Comparison of ENCODE assay signal across 8 cellular contexts in genomic region chr11:75240381-75241035, GRCh38. TPM values are rescaled to one million over a fixed set of nuclear protein-coding genes. Genes with fewer than 3 reads are reported as not detected.
DNase-seq lines count a peak whose midpoint lies in the region; ATAC-seq and FAIRE-seq lines count a peak whose summit lies in the region.

Gene TPBGL, plus strand, starts transcription at chr11:75240774. Its CDS starts 276 bp downstream, at chr11:75241050.

- H3K4me1 ChIP-seq in iPS-15b (ENCODE audit: control insufficient read depth, insufficient read depth, low read length) (peaks cover 3% of the 10 kb centered on the region), small intestine (ENCODE audit: control insufficient read depth in 2 of 2, insufficient read depth in 1 of 2, low read depth in 1 of 2, low read length in 1 of 2) (no peaks in the 10 kb centered on the region)

- intact Hi-C loops in activated T-helper 1 cell treated with anti-CD3 and anti-CD28 coated beads, Interleukin-12 subunit alpha, Interleukin-12 subunit beta, Interleukin-2, Interleukin-4 antibody, amounts not matched to agents 30 ng/mL and 10 ng/mL and 1 ng/mL, durations not matched to agents 14 hours and 24 hours and 36 hours (cut with micrococcal nuclease) = loop anchor here (1.0 to 10.0 kb wide), 7 partner anchors 26 to 1202 kb away; partner anchors contain the start of genes PGM2L1, POLD3, SPCS2 and XRRA1

- H3K4me1 Mint-ChIP-seq in activated T-helper 1 cell treated with anti-CD3 and anti-CD28 coated beads, Interleukin-12 subunit alpha, Interleukin-12 subunit beta, Interleukin-2, Interleukin-4 antibody, amounts not matched to agents 30 ng/mL and 10 ng/mL and 1 ng/mL, durations not matched to agents 14 hours and 24 hours and 36 hours (ENCODE audit: low read depth) = peaks cover 6% of the 10 kb centered on the region

- peaks cover 51% of the 10 kb centered on the region for H3K27me3 Mint-ChIP-seq in activated T-helper 1 cell treated with anti-CD3 and anti-CD28 coated beads, Interleukin-12 subunit alpha, Interleukin-12 subunit beta, Interleukin-2, Interleukin-4 antibody, amounts not matched to agents 30 ng/mL and 10 ng/mL and 1 ng/mL, durations not matched to agents 14 hours and 24 hours and 36 hours (ENCODE audit: insufficient read depth)

- WGBS in small intestine, 3 donors = 0 to 2% (median 2%) methylated on average over 44 to 56 of the region's 56 CpGs

- H3K9me3 Mint-ChIP-seq in activated T-helper 1 cell treated with anti-CD3 and anti-CD28 coated beads, Interleukin-12 subunit alpha, Interleukin-12 subunit beta, Interleukin-2, Interleukin-4 antibody, amounts not matched to agents 30 ng/mL and 10 ng/mL and 1 ng/mL, durations not matched to agents 14 hours and 24 hours and 36 hours = no peaks in the 10 kb centered on the region

- peak within 1 kb of the TSS; percentile 82 for H3K4me3 Mint-ChIP-seq in activated T-helper 1 cell treated with anti-CD3 and anti-CD28 coated beads, Interleukin-12 subunit alpha, Interleukin-12 subunit beta, Interleukin-2, Interleukin-4 antibody, amounts not matched to agents 30 ng/mL and 10 ng/mL and 1 ng/mL, durations not matched to agents 14 hours and 24 hours and 36 hours

- no peaks in the 10 kb centered on the region for H3K9me3 ChIP-seq in iPS-15b (ENCODE audit: control insufficient read depth, insufficient read depth, low read length)
- H3K9me3 ChIP-seq in small intestine (ENCODE audit: control insufficient read depth, low read depth) = no peaks in the 10 kb centered on the region

- ATAC-seq in GM19324 (IDR thresholded peaks at IDR 0.05; ENCODE audit: low FRiP score, unreplicated experiment) = no peak
- ATAC-seq in HG03469 (IDR thresholded peaks at IDR 0.05; ENCODE audit: unreplicated experiment) = no peak

- no peaks in the 10 kb centered on the region for H3K36me3 Mint-ChIP-seq in activated T-helper 1 cell treated with anti-CD3 and anti-CD28 coated beads, Interleukin-12 subunit alpha, Interleukin-12 subunit beta, Interleukin-2, Interleukin-4 antibody, amounts not matched to agents 30 ng/mL and 10 ng/mL and 1 ng/mL, durations not matched to agents 14 hours and 24 hours and 36 hours (ENCODE audit: low read depth)

- H3K4me3 ChIP-seq in iPS-15b (ENCODE audit: low read depth, low read length) = peak within 1 kb of the TSS; percentile 53
- peak within 1 kb of the TSS; percentile 24 to 48 for H3K4me3 ChIP-seq in small intestine (ENCODE audit: low read depth in 1 of 2, low read length in 2 of 2)

- H3K27ac ChIP-seq in small intestine (ENCODE audit: low read depth in 1 of 2, low read length in 1 of 2) = no peak within 1 kb of the TSS

- H3K36me3 ChIP-seq in iPS-15b (ENCODE audit: control insufficient read depth, insufficient read depth, low read length) (no peaks in the 10 kb centered on the region), small intestine (ENCODE audit: control insufficient read depth in 2 of 2, insufficient read depth in 2 of 2, low read length in 2 of 2) (no peaks in the 10 kb centered on the region)

- no peak for FAIRE-seq in small intestine (lab: Jason Lieb, UNC)

- peaks cover 56% of the 10 kb centered on the region for H3K27me3 ChIP-seq in iPS-15b (ENCODE audit: control insufficient read depth, insufficient read depth, low read length)
- H3K27me3 ChIP-seq in small intestine (ENCODE audit: control insufficient read depth in 2 of 2, insufficient read depth in 2 of 2, low read length in 2 of 2) = peaks cover 4 to 8% of the 10 kb centered on the region in 2 donors

- H3K9ac ChIP-seq in iPS-15b (ENCODE audit: low read depth, low read length) = no peak within 1 kb of the TSS

- DNase-seq in activated effector memory CD4-positive, alpha-beta T cell treated with anti-CD3 and anti-CD28 coated beads, Interleukin-2, amount 50 U/mL, for 16 hours = peak; percentile 71
- DNase-seq in activated effector memory CD4-positive, alpha-beta T cell treated with Interleukin-2 at 50 U/mL for 16 hours = no peak
- DNase-seq in activated T-helper 1 cell treated with anti-CD3 and anti-CD28 coated beads, Interleukin-12 subunit alpha, Interleukin-12 subunit beta, Interleukin-2, Interleukin-4 antibody, amounts not matched to agents 30 ng/mL and 10 ng/mL and 1 ng/mL, durations not matched to agents 14 hours and 24 hours and 36 hours (ENCODE audit: low spot score) = no peak
- DNase-seq in small intestine (no peak), NCI-H2029 treated with DMSO at 0.1 percent for 48 hours (lab: John Stamatoyannopoulos, UW) (no peak)

- H3K27ac Mint-ChIP-seq in activated T-helper 1 cell treated with anti-CD3 and anti-CD28 coated beads, Interleukin-12 subunit alpha, Interleukin-12 subunit beta, Interleukin-2, Interleukin-4 antibody, amounts not matched to agents 30 ng/mL and 10 ng/mL and 1 ng/mL, durations not matched to agents 14 hours and 24 hours and 36 hours = peak within 1 kb of the TSS; percentile 80

RNA-seq across cellular contexts. Expression of gene TPBGL, which starts in this region (rescaled TPM):
- total RNA-seq in activated T-helper 1 cell treated with anti-CD3 and anti-CD28 coated beads, Interleukin-12 subunit alpha, Interleukin-12 subunit beta, Interleukin-2, Interleukin-4 antibody, amounts not matched to agents 30 ng/mL and 10 ng/mL and 1 ng/mL, durations not matched to agents 14 hours and 24 hours and 36 hours = 0.34 and 0.47 TPM in 2 replicates
- polyA plus RNA-seq in small intestine = under 1 TPM in 1 of 3 donors, not detected in 2; 0.78 TPM
